ENCODE assay signal across 1 cellular context in the genomic region with DNA sequence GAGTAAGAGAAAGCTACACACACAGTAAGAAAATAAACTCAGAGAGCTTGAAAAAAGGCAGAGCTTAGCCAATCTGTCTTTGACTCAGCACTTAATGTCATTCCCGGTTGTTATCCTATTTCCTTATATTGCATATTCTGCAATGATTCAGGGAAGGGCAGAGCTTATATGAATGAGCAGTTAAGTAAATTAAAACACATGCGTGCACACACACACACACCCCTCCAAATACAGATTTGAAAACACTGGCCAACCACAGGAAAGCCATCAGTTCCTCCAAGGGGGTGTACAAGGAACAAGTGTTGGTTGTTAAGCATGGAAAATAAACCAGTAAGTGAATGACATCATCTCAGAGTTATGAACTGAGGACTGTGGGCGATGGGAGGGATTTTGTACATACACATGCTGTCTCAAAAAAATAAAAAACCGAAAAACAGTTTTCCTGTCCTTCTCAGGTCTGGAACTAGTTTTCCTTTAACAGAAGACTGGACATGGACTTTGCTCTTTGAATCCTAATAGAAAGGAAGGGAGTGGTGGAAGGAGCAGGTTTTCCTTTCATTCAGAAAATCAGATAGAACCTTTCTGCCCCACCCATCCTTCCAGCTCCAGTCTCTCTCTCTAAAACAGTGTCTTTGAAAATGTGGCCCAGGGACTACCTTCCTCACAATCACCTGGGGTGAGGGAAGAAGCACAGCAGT.
A peak's percentile ranks its signal among the peaks of the same experiment; 100 is the strongest.
TF ChIP-seq lines count a peak whose summit lies in the region.

No MANE protein-coding gene starts in this region.

TF ChIP-seq in HEK293, 187 proteins besides CTCF, POLR2A, EP300 and RAD21 (continued from another document and continues in another):
- TF ChIP-seq, protein P1, sequence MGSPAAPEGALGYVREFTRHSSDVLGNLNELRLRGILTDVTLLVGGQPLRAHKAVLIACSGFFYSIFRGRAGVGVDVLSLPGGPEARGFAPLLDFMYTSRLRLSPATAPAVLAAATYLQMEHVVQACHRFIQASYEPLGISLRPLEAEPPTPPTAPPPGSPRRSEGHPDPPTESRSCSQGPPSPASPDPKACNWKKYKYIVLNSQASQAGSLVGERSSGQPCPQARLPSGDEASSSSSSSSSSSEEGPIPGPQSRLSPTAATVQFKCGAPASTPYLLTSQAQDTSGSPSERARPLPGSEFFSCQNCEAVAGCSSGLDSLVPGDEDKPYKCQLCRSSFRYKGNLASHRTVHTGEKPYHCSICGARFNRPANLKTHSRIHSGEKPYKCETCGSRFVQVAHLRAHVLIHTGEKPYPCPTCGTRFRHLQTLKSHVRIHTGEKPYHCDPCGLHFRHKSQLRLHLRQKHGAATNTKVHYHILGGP (tag by site-specific recombination; IDR thresholded peaks at IDR 0.05) = no peak
- TF ChIP-seq OSR2 (tag by site-specific recombination; IDR thresholded peaks at IDR 0.05) (no peak), ZNF24 (tag by site-specific recombination; IDR thresholded peaks at IDR 0.05) (no peak), ZNF394 (tag by site-specific recombination; IDR thresholded peaks at IDR 0.05; ENCODE audit: borderline replicate concordance) (no peak; the same call in 1 of the 2 replicates), GLI2 (tag by site-specific recombination; IDR thresholded peaks at IDR 0.05; ENCODE audit: borderline replicate concordance, low read depth) (no peak), ZNF354C (tag by site-specific recombination; IDR thresholded peaks at IDR 0.05; ENCODE audit: borderline replicate concordance, low read depth) (no peak), HOXC10 (CRISPR knock-in tag; IDR thresholded peaks at IDR 0.05) (no peak), ZFP41 (tag by site-specific recombination; IDR thresholded peaks at IDR 0.05; ENCODE audit: borderline replicate concordance) (no peak), MEIS1 (CRISPR knock-in tag; IDR thresholded peaks at IDR 0.05; ENCODE audit: borderline replicate concordance) (no peak), ZNF600 (tag by site-specific recombination; IDR thresholded peaks at IDR 0.05) (peak; percentile 60; the same call in 1 of the 2 replicates), KLF10 (tag by site-specific recombination; IDR thresholded peaks at IDR 0.05) (peak; percentile 51), ZNF544 (tag by site-specific recombination; IDR thresholded peaks at IDR 0.05) (no peak), ZNF623 (tag by site-specific recombination; IDR thresholded peaks at IDR 0.05) (no peak), TRIM28 (IDR thresholded peaks at IDR 0.05; ENCODE audit: borderline replicate concordance, low read length) (peak; percentile 4; the same call in 1 of the 2 replicates), ZNF843 (tag by site-specific recombination; IDR thresholded peaks at IDR 0.05) (no peak), ZNF654 (tag by site-specific recombination; IDR thresholded peaks at IDR 0.05; ENCODE audit: low read depth) (no peak), SCRT2 (tag by site-specific recombination; IDR thresholded peaks at IDR 0.05) (peak; percentile 81), SP2 (tag by site-specific recombination; IDR thresholded peaks at IDR 0.05) (peak; percentile 19; the same call in 1 of the 2 replicates), ZNF529 (tag by site-specific recombination; IDR thresholded peaks at IDR 0.05; ENCODE audit: insufficient replicate concordance) (no peak), PRDM1 (tag by site-specific recombination; IDR thresholded peaks at IDR 0.05) (0 out of 2 replicates have a peak, but pooled peaks have one; percentile 4), ZNF202 (tag by site-specific recombination; IDR thresholded peaks at IDR 0.05; ENCODE audit: borderline replicate concordance) (no peak), ZEB2 (tag by site-specific recombination; IDR thresholded peaks at IDR 0.05) (peak; percentile 57; the same call in 1 of the 2 replicates), ZNF214 (tag by site-specific recombination; IDR thresholded peaks at IDR 0.05; ENCODE audit: borderline replicate concordance) (no peak), GLIS2 (tag by site-specific recombination; IDR thresholded peaks at IDR 0.05) (no peak), ZNF223 (tag by site-specific recombination; IDR thresholded peaks at IDR 0.05) (no peak), ZNF585B (tag by site-specific recombination; IDR thresholded peaks at IDR 0.05) (no peak), ZNF16 (tag by site-specific recombination; IDR thresholded peaks at IDR 0.05; ENCODE audit: low read depth) (no peak), ZNF558 (tag by site-specific recombination; IDR thresholded peaks at IDR 0.05) (0 out of 2 replicates have a peak, but pooled peaks have one; percentile 15), ZNF132 (tag by site-specific recombination; IDR thresholded peaks at IDR 0.05; ENCODE audit: borderline replicate concordance) (no peak), GFI1B (tag by site-specific recombination; IDR thresholded peaks at IDR 0.05) (no peak), ZNF629 (tag by site-specific recombination; IDR thresholded peaks at IDR 0.05) (peak; percentile 74), ZNF10 (tag by site-specific recombination; IDR thresholded peaks at IDR 0.05) (no peak), FEZF1 (tag by site-specific recombination; IDR thresholded peaks at IDR 0.05) (peak; percentile 56)
- TF ChIP-seq, protein P2, sequence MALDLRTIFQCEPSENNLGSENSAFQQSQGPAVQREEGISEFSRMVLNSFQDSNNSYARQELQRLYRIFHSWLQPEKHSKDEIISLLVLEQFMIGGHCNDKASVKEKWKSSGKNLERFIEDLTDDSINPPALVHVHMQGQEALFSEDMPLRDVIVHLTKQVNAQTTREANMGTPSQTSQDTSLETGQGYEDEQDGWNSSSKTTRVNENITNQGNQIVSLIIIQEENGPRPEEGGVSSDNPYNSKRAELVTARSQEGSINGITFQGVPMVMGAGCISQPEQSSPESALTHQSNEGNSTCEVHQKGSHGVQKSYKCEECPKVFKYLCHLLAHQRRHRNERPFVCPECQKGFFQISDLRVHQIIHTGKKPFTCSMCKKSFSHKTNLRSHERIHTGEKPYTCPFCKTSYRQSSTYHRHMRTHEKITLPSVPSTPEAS (tag by site-specific recombination; IDR thresholded peaks at IDR 0.05) = peak; percentile 72
- TF ChIP-seq, protein P3, sequence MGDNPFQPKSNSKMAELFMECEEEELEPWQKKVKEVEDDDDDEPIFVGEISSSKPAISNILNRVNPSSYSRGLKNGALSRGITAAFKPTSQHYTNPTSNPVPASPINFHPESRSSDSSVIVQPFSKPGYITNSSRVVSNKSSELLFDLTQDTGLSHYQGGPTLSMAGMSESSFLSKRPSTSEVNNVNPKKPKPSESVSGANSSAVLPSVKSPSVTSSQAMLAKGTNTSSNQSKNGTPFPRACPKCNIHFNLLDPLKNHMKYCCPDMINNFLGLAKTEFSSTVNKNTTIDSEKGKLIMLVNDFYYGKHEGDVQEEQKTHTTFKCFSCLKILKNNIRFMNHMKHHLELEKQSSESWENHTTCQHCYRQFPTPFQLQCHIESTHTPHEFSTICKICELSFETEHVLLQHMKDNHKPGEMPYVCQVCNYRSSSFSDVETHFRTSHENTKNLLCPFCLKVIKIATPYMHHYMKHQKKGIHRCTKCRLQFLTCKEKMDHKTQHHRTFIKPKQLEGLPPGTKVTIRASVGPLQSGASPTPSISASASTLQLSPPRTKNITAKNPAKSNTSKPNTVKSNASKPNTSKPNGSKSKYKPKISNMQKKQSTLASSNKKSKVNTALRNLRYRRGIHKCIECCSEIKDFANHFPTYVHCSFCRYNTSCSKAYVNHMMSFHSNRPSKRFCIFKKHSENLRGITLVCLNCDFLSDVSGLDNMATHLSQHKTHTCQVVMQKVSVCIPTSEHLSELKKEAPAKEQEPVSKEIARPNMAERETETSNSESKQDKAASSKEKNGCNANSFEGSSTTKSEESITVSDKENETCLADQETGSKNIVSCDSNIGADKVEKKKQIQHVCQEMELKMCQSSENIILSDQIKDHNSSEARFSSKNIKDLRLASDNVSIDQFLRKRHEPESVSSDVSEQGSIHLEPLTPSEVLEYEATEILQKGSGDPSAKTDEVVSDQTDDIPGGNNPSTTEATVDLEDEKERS (tag by site-specific recombination; IDR thresholded peaks at IDR 0.05) = no peak
- TF ChIP-seq, protein P4, sequence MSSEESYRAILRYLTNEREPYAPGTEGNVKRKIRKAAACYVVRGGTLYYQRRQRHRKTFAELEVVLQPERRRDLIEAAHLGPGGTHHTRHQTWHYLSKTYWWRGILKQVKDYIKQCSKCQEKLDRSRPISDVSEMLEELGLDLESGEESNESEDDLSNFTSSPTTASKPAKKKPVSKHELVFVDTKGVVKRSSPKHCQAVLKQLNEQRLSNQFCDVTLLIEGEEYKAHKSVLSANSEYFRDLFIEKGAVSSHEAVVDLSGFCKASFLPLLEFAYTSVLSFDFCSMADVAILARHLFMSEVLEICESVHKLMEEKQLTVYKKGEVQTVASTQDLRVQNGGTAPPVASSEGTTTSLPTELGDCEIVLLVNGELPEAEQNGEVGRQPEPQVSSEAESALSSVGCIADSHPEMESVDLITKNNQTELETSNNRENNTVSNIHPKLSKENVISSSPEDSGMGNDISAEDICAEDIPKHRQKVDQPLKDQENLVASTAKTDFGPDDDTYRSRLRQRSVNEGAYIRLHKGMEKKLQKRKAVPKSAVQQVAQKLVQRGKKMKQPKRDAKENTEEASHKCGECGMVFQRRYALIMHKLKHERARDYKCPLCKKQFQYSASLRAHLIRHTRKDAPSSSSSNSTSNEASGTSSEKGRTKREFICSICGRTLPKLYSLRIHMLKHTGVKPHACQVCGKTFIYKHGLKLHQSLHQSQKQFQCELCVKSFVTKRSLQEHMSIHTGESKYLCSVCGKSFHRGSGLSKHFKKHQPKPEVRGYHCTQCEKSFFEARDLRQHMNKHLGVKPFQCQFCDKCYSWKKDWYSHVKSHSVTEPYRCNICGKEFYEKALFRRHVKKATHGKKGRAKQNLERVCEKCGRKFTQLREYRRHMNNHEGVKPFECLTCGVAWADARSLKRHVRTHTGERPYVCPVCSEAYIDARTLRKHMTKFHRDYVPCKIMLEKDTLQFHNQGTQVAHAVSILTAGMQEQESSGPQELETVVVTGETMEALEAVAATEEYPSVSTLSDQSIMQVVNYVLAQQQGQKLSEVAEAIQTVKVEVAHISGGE (tag by site-specific recombination; conservative IDR thresholded peaks at IDR 0.05; ENCODE audit: low read depth) = no peak
- TF ChIP-seq, protein P5, sequence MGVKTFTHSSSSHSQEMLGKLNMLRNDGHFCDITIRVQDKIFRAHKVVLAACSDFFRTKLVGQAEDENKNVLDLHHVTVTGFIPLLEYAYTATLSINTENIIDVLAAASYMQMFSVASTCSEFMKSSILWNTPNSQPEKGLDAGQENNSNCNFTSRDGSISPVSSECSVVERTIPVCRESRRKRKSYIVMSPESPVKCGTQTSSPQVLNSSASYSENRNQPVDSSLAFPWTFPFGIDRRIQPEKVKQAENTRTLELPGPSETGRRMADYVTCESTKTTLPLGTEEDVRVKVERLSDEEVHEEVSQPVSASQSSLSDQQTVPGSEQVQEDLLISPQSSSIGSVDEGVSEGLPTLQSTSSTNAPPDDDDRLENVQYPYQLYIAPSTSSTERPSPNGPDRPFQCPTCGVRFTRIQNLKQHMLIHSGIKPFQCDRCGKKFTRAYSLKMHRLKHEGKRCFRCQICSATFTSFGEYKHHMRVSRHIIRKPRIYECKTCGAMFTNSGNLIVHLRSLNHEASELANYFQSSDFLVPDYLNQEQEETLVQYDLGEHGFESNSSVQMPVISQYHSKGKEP (tag by site-specific recombination; IDR thresholded peaks at IDR 0.05) = no peak
- TF ChIP-seq, protein P6, sequence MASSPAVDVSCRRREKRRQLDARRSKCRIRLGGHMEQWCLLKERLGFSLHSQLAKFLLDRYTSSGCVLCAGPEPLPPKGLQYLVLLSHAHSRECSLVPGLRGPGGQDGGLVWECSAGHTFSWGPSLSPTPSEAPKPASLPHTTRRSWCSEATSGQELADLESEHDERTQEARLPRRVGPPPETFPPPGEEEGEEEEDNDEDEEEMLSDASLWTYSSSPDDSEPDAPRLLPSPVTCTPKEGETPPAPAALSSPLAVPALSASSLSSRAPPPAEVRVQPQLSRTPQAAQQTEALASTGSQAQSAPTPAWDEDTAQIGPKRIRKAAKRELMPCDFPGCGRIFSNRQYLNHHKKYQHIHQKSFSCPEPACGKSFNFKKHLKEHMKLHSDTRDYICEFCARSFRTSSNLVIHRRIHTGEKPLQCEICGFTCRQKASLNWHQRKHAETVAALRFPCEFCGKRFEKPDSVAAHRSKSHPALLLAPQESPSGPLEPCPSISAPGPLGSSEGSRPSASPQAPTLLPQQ (tag by site-specific recombination; IDR thresholded peaks at IDR 0.05) = 0 out of 2 replicates have a peak, but pooled peaks have one; percentile 30
- TF ChIP-seq, protein P7, sequence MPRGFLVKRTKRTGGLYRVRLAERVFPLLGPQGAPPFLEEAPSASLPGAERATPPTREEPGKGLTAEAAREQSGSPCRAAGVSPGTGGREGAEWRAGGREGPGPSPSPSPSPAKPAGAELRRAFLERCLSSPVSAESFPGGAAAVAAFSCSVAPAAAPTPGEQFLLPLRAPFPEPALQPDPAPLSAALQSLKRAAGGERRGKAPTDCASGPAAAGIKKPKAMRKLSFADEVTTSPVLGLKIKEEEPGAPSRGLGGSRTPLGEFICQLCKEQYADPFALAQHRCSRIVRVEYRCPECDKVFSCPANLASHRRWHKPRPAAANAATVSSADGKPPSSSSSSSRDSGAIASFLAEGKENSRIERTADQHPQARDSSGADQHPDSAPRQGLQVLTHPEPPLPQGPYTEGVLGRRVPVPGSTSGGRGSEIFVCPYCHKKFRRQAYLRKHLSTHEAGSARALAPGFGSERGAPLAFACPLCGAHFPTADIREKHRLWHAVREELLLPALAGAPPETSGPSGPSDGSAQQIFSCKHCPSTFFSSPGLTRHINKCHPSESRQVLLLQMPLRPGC (tag by site-specific recombination; IDR thresholded peaks at IDR 0.05) = no peak; the same call in 1 of the 2 replicates
- TF ChIP-seq, protein P8, sequence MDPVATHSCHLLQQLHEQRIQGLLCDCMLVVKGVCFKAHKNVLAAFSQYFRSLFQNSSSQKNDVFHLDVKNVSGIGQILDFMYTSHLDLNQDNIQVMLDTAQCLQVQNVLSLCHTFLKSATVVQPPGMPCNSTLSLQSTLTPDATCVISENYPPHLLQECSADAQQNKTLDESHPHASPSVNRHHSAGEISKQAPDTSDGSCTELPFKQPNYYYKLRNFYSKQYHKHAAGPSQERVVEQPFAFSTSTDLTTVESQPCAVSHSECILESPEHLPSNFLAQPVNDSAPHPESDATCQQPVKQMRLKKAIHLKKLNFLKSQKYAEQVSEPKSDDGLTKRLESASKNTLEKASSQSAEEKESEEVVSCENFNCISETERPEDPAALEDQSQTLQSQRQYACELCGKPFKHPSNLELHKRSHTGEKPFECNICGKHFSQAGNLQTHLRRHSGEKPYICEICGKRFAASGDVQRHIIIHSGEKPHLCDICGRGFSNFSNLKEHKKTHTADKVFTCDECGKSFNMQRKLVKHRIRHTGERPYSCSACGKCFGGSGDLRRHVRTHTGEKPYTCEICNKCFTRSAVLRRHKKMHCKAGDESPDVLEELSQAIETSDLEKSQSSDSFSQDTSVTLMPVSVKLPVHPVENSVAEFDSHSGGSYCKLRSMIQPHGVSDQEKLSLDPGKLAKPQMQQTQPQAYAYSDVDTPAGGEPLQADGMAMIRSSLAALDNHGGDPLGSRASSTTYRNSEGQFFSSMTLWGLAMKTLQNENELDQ (tag by site-specific recombination; IDR thresholded peaks at IDR 0.05; ENCODE audit: low read depth) = no peak
- TF ChIP-seq, protein P9, sequence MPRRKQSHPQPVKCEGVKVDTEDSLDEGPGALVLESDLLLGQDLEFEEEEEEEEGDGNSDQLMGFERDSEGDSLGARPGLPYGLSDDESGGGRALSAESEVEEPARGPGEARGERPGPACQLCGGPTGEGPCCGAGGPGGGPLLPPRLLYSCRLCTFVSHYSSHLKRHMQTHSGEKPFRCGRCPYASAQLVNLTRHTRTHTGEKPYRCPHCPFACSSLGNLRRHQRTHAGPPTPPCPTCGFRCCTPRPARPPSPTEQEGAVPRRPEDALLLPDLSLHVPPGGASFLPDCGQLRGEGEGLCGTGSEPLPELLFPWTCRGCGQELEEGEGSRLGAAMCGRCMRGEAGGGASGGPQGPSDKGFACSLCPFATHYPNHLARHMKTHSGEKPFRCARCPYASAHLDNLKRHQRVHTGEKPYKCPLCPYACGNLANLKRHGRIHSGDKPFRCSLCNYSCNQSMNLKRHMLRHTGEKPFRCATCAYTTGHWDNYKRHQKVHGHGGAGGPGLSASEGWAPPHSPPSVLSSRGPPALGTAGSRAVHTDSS (tag by site-specific recombination; IDR thresholded peaks at IDR 0.05) = no peak
